Comparison of ENCODE assay signal across 16 cellular contexts in genomic region chr3:104458657-104459056, GRCh38.
DNase-seq lines count a peak whose midpoint lies in the region; ATAC-seq and TF ChIP-seq lines count a peak whose summit lies in the region.
"Had no signal": no experiment of that assay in that cellular context is flagged by ENCODE, and none has a peak within 500 bp of the region (broad histone marks: within the 10 kb centered on the region; RNA-seq: fewer than 3 reads in every experiment).

No MANE protein-coding gene starts in this region.

- no peak for DNase-seq in left lobe of liver (ENCODE audit: low spot score)
- DNase-seq in HCEC 1CT = no peak
- DNase-seq: 8988T; AML-193; Caco-2; CD8-positive, alpha-beta memory T cell; DND-41; GDM1; GM23248; KG1 had no signal

- no peak for TF ChIP-seq CTCF in nephron (IDR thresholded peaks at IDR 0.05; ENCODE audit: unreplicated experiment in 3 of 3)

- peaks cover under 1% of the 10 kb centered on the region for H3K9me3 Mint-ChIP-seq in nephron
- H3K9me3 Mint-ChIP-seq: IgD-negative memory B cell had no signal

- H3K27me3 Mint-ChIP-seq in nephron (ENCODE audit: low read depth) = no peaks in the 10 kb centered on the region
- H3K27me3 Mint-ChIP-seq: IgD-negative memory B cell had no signal

- H3K27ac Mint-ChIP-seq in nephron = peak overlapping the region in 2 of 3 experiments; percentile 63 to 68
- H3K27ac Mint-ChIP-seq: CD8-positive, alpha-beta memory T cell had no signal

- ATAC-seq in GM18511 (IDR thresholded peaks at IDR 0.05; ENCODE audit: unreplicated experiment) (peak; percentile 59), GM21786 (IDR thresholded peaks at IDR 0.05; ENCODE audit: unreplicated experiment) (peak; percentile 34), HG03354 (IDR thresholded peaks at IDR 0.05; ENCODE audit: poor library complexity, severe bottlenecking, unreplicated experiment) (peak; percentile 55), left lobe of liver (no peak), HG02840 (IDR thresholded peaks at IDR 0.05; ENCODE audit: low FRiP score, unreplicated experiment) (no peak)

- H3K4me3 Mint-ChIP-seq in nephron = no peak overlapping the region
- H3K4me3 Mint-ChIP-seq: CD8-positive, alpha-beta memory T cell; IgD-negative memory B cell had no signal

- peaks cover 18% of the 10 kb centered on the region for H3K4me1 Mint-ChIP-seq in nephron
- H3K4me1 Mint-ChIP-seq: CD8-positive, alpha-beta memory T cell had no signal

- H3K36me3 Mint-ChIP-seq in nephron (ENCODE audit: low read depth) = no peaks in the 10 kb centered on the region
- H3K36me3 Mint-ChIP-seq: CD8-positive, alpha-beta memory T cell had no signal

Comparison
In these comparisons a context has a peak if more than half of its experiments do, and no peak if none do; other contexts are left out.
1. ATAC-seq: peak in GM18511 (single experiment), GM21786 (single experiment) and HG03354 (single experiment); none in left lobe of liver (single experiment) and HG02840 (single experiment).